Comparison of ENCODE assay signal across 1 cellular context in the genomic region with DNA sequence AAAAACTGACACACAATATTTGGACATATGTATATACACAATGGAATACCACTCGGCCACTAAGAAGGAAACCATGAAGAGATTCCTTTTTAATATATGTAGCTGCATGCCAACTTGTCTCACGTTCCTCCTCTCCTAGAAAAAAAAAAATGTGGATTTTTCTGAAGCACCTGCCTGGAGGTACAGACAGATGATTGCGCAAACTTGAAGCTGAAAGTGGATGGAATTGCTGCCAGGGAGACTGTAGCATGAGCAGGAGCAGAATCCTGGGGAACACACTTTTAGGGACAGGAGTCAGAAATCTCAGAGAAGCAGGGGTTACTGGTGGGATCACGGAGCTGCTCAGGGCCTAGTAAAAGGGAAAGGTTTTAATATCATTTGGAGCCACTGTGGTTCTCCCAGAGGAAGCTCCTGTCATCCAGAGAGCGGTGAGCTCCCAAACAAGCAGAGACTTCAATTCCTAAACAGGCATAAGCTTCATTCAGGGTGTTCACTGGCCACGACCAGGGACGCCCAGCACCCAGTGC.
TF ChIP-seq lines count a peak whose summit lies in the region.

No MANE protein-coding gene starts in this region.

TF ChIP-seq in GM12878, 131 proteins besides CTCF, POLR2A, EP300 and RAD21:
- TF ChIP-seq KLF5 (IDR thresholded peaks at IDR 0.05; ENCODE audit: partially characterized antibody) (no peak), POLR2AphosphoS2 (IDR thresholded peaks at IDR 0.05; ENCODE audit: low read depth, low read length) (no peak), SIN3A (IDR thresholded peaks at IDR 0.05; ENCODE audit: low read depth, low read length) (no peak), NR2C2 (IDR thresholded peaks at IDR 0.05; ENCODE audit: borderline replicate concordance, control insufficient read depth, insufficient read length, low read depth) (no peak), SREBF2 (IDR thresholded peaks at IDR 0.05; ENCODE audit: low read length) (no peak), NRF1 (conservative IDR thresholded peaks at IDR 0.05; ENCODE audit: low read depth, low read length) (no peak), FOXK2 (IDR thresholded peaks at IDR 0.05) (no peak), CEBPB (IDR thresholded peaks at IDR 0.05; ENCODE audit: borderline replicate concordance in 1 of 2, low read depth in 2 of 2, low read length in 2 of 2) (no peak), STAT1 (conservative IDR thresholded peaks at IDR 0.05) (no peak), PKNOX1 (IDR thresholded peaks at IDR 0.05) (no peak), JUND (IDR thresholded peaks at IDR 0.05; ENCODE audit: low read depth, low read length) (no peak), MXI1 (IDR thresholded peaks at IDR 0.05; ENCODE audit: low read depth, low read length) (no peak), ZBTB4 (CRISPR knock-in tag; IDR thresholded peaks at IDR 0.05) (no peak), EGR1 (IDR thresholded peaks at IDR 0.05; ENCODE audit: borderline replicate concordance in 1 of 2, low read depth in 2 of 2, low read length in 2 of 2) (no peak), CBFB (IDR thresholded peaks at IDR 0.05; ENCODE audit: low read depth) (no peak), STAT3 (IDR thresholded peaks at IDR 0.05; ENCODE audit: low read depth, low read length) (no peak), SMC3 (IDR thresholded peaks at IDR 0.05; ENCODE audit: borderline replicate concordance, low read length) (no peak)
- TF ChIP-seq, protein P1, sequence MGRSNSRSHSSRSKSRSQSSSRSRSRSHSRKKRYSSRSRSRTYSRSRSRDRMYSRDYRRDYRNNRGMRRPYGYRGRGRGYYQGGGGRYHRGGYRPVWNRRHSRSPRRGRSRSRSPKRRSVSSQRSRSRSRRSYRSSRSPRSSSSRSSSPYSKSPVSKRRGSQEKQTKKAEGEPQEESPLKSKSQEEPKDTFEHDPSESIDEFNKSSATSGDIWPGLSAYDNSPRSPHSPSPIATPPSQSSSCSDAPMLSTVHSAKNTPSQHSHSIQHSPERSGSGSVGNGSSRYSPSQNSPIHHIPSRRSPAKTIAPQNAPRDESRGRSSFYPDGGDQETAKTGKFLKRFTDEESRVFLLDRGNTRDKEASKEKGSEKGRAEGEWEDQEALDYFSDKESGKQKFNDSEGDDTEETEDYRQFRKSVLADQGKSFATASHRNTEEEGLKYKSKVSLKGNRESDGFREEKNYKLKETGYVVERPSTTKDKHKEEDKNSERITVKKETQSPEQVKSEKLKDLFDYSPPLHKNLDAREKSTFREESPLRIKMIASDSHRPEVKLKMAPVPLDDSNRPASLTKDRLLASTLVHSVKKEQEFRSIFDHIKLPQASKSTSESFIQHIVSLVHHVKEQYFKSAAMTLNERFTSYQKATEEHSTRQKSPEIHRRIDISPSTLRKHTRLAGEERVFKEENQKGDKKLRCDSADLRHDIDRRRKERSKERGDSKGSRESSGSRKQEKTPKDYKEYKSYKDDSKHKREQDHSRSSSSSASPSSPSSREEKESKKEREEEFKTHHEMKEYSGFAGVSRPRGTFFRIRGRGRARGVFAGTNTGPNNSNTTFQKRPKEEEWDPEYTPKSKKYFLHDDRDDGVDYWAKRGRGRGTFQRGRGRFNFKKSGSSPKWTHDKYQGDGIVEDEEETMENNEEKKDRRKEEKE (IDR thresholded peaks at IDR 0.05), result no peak
- TF ChIP-seq, protein P2, sequence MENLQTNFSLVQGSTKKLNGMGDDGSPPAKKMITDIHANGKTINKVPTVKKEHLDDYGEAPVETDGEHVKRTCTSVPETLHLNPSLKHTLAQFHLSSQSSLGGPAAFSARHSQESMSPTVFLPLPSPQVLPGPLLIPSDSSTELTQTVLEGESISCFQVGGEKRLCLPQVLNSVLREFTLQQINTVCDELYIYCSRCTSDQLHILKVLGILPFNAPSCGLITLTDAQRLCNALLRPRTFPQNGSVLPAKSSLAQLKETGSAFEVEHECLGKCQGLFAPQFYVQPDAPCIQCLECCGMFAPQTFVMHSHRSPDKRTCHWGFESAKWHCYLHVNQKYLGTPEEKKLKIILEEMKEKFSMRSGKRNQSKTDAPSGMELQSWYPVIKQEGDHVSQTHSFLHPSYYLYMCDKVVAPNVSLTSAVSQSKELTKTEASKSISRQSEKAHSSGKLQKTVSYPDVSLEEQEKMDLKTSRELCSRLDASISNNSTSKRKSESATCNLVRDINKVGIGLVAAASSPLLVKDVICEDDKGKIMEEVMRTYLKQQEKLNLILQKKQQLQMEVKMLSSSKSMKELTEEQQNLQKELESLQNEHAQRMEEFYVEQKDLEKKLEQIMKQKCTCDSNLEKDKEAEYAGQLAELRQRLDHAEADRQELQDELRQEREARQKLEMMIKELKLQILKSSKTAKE (IDR thresholded peaks at IDR 0.05; ENCODE audit: low read depth, poor library complexity, severe bottlenecking), result no peak
TF ChIP-seq in GM12878: peak in this region for 0.
